In genomic region chr5:84251503-84251902, GRCh38 we compare ENCODE assay signal across 11 cellular contexts.
"Had no signal": no experiment of that assay in that cellular context is flagged by ENCODE, and none has a peak within 500 bp of the region (broad histone marks: within the 10 kb centered on the region; RNA-seq: fewer than 3 reads in every experiment).

No MANE protein-coding gene starts in this region.

- DNase-seq: GM23248, GOT3, H7, H9, HCEC 1CT, HFFc6 had no signal

- H3K4me2 ChIP-seq: GM23338 had no signal

- ATAC-seq: GM23338, HCT116 had no signal

- H3K9ac ChIP-seq: GM23248 had no signal

- H3K4me1 ChIP-seq: HAP-1 had no signal

- FAIRE-seq: H1, H54 had no signal

- H3K4me3 ChIP-seq: GM23248, GM23338, HAP-1 had no signal

- H3K36me3 ChIP-seq: HAP-1 had no signal

- H3K9me3 ChIP-seq: HAP-1 had no signal

- H3K27ac ChIP-seq: GM23248 had no signal

- H2AFZ ChIP-seq: GM23248, GM23338 had no signal
